In genomic region chr18:63161032-63161727, GRCh38 we compare ENCODE assay signal across 8 cellular contexts.
DNase-seq lines count a peak whose midpoint lies in the region; ATAC-seq and TF ChIP-seq lines count a peak whose summit lies in the region.

No MANE protein-coding gene starts in this region.

- no peak overlapping the region for H3K27ac ChIP-seq in BLaER1

- H4K20me1 ChIP-seq in BLaER1 = no peaks in the 10 kb centered on the region; the same call in 1 of the 2 replicates

- ATAC-seq in GM19351 (IDR thresholded peaks at IDR 0.05; ENCODE audit: unreplicated experiment) (peak; percentile 26), HG03520 (IDR thresholded peaks at IDR 0.05; ENCODE audit: unreplicated experiment) (peak; percentile 18)

- intact Hi-C loops in MCF 10A (cut with micrococcal nuclease) = no loop called here

- POLR2A ChIA-PET in MCF 10A (lab: Yijun Ruan, JAX) = interaction anchor here (0.7 to 1.1 kb wide), 5 partner anchors 8 to 266 kb away, joined by 3 to 6 read pairs (median 6); no protein-coding TSS in a partner anchor

- no peaks in the 10 kb centered on the region for H3K9me3 ChIP-seq in BLaER1

- H3K4me1 ChIP-seq in BLaER1 = peaks cover 72% of the 10 kb centered on the region

- H3K4me3 Mint-ChIP-seq in MCF 10A (ENCODE audit: unreplicated experiment) (no peak overlapping the region), endothelial cell (ENCODE audit: unreplicated experiment) (no peak overlapping the region)

- no peak overlapping the region for H3K9ac ChIP-seq in BLaER1

- CTCF ChIA-PET in MCF 10A (lab: Yijun Ruan, JAX) = interaction anchor here (0.6 to 2.0 kb wide), 7 partner anchors 11 to 156 kb away, joined by 3 to 6 read pairs (median 3); no protein-coding TSS in a partner anchor

- DNase-seq in MCF 10A (ENCODE audit: unreplicated experiment) (no peak), NCI-H524 treated with DMSO at 0.1 percent for 48 hours (lab: John Stamatoyannopoulos, UW) (no peak), endothelial cell (ENCODE audit: low spot score) (no peak), GM19240 (ENCODE audit: insufficient read length, low spot score) (no peak)
- peak; percentile 70 for DNase-seq in stimulated activated CD4-positive, alpha-beta T cell treated with anti-CD3 and anti-CD28 coated beads, Interleukin-4, amount 100 ng/mL, for 24 hours

- BruUV-seq in MCF 10A (replicated peaks; lab: Mats Ljungman, UMichigan) = no TSS peak

- H3K27me3 Mint-ChIP-seq in MCF 10A (ENCODE audit: insufficient read depth, unreplicated experiment) = no peaks in the 10 kb centered on the region
- peaks cover 2% of the 10 kb centered on the region for H3K27me3 Mint-ChIP-seq in endothelial cell (ENCODE audit: unreplicated experiment)

- H3K36me3 Mint-ChIP-seq in MCF 10A (ENCODE audit: insufficient read depth, unreplicated experiment) = no peaks in the 10 kb centered on the region
- H3K36me3 Mint-ChIP-seq in endothelial cell (ENCODE audit: low read depth, unreplicated experiment) = no peaks in the 10 kb centered on the region

- peaks cover 18% of the 10 kb centered on the region for H3K4me1 Mint-ChIP-seq in MCF 10A (ENCODE audit: insufficient read depth, unreplicated experiment)
- H3K4me1 Mint-ChIP-seq in endothelial cell (ENCODE audit: unreplicated experiment) = peaks cover 30% of the 10 kb centered on the region

- H3K27ac Mint-ChIP-seq in MCF 10A (ENCODE audit: low read depth, unreplicated experiment) = peak overlapping the region; percentile 65
- no peak overlapping the region for H3K27ac Mint-ChIP-seq in endothelial cell (ENCODE audit: unreplicated experiment)

- H3K36me3 ChIP-seq in BLaER1 = peaks cover 62% of the 10 kb centered on the region

- H3K27me3 ChIP-seq in BLaER1 = no peaks in the 10 kb centered on the region

- H3K9me3 Mint-ChIP-seq in MCF 10A (ENCODE audit: unreplicated experiment) (no peaks in the 10 kb centered on the region), endothelial cell (ENCODE audit: unreplicated experiment) (no peaks in the 10 kb centered on the region)

- no peak for TF ChIP-seq CTCF in MCF 10A (IDR thresholded peaks at IDR 0.05; ENCODE audit: unreplicated experiment)
- TF ChIP-seq CTCF in endothelial cell (IDR thresholded peaks at IDR 0.05; ENCODE audit: unreplicated experiment) = no peak

- no peak overlapping the region for H3K4me3 ChIP-seq in BLaER1

- H3K4me2 ChIP-seq in BLaER1 = 0 out of 2 replicates have a peak overlapping the region, but pooled peaks have one; percentile 12
